20 cellular contexts compared by ENCODE assay signal in genomic region chr6:33651403-33651802, GRCh38.
"Had no signal": no experiment of that assay in that cellular context is flagged by ENCODE, and none has a peak within 500 bp of the region (broad histone marks: within the 10 kb centered on the region; RNA-seq: fewer than 3 reads in every experiment).

No MANE protein-coding gene starts in this region.

- ATAC-seq: effector memory CD8-positive, alpha-beta T cell; foreskin keratinocyte; left ventricle myocardium superior; naive thymus-derived CD4-positive, alpha-beta T cell; sciatic nerve; stimulated activated naive B cell treated with anti-CD40 and anti-IgM and Interleukin-4, amounts not matched to agents 10 μg/mL and 1 μg/mL and 100 μg/mL, for 72 hours; stimulated activated naive CD8-positive, alpha-beta T cell treated with anti-CD3 and anti-CD28 coated beads, Interleukin-15, amount 100 ng/mL, for 72 hours had no signal

- DNase-seq: effector memory CD8-positive, alpha-beta T cell; erythroblast; foreskin keratinocyte; immature natural killer cell; left ventricle myocardium superior; mesendoderm; naive thymus-derived CD4-positive, alpha-beta T cell; nephron progenitor cell; posterior cingulate gyrus; stimulated activated CD4-positive, alpha-beta T cell treated with anti-CD3 and anti-CD28 coated beads, Interleukin-2, amount 100 ng/mL, for 24 hours; stimulated activated CD4-positive, alpha-beta T cell treated with anti-CD3 and anti-CD28 coated beads, Interleukin-4, amount 100 ng/mL, for 4 hours; stimulated activated naive B cell treated with anti-CD40 and anti-IgM and Interleukin-4, amounts not matched to agents 10 μg/mL and 1 μg/mL and 100 μg/mL, for 72 hours; stimulated activated naive CD8-positive, alpha-beta T cell treated with anti-CD3 and anti-CD28 coated beads, Interleukin-15, amount 100 ng/mL, for 72 hours; substantia nigra; transverse colon had no signal

- H3K27me3 Mint-ChIP-seq: effector memory CD8-positive, alpha-beta T cell; naive thymus-derived CD4-positive, alpha-beta T cell; stimulated activated naive B cell treated with anti-CD40 and anti-IgM and Interleukin-4, amounts not matched to agents 10 μg/mL and 1 μg/mL and 100 μg/mL, for 72 hours; stimulated activated naive CD8-positive, alpha-beta T cell treated with anti-CD3 and anti-CD28 coated beads, Interleukin-15, amount 100 ng/mL, for 72 hours had no signal

- H3K27ac Mint-ChIP-seq: nephron progenitor cell; stimulated activated naive B cell treated with anti-CD40 and anti-IgM and Interleukin-4, amounts not matched to agents 10 μg/mL and 1 μg/mL and 100 μg/mL, for 72 hours had no signal

- H3K27me3 ChIP-seq: foreskin keratinocyte, transverse colon had no signal

- FAIRE-seq: endothelial cell of umbilical vein, keratinocyte had no signal

- H3K4me1 ChIP-seq: foreskin keratinocyte, transverse colon had no signal

- H3K36me3 ChIP-seq: neutrophil, thoracic aorta had no signal

- H3K9me3 Mint-ChIP-seq: effector memory CD8-positive, alpha-beta T cell; immature natural killer cell; naive thymus-derived CD4-positive, alpha-beta T cell; nephron progenitor cell; stimulated activated naive B cell treated with anti-CD40 and anti-IgM and Interleukin-4, amounts not matched to agents 10 μg/mL and 1 μg/mL and 100 μg/mL, for 72 hours; stimulated activated naive CD8-positive, alpha-beta T cell treated with anti-CD3 and anti-CD28 coated beads, Interleukin-15, amount 100 ng/mL, for 72 hours had no signal

- H3K27ac ChIP-seq: foreskin keratinocyte, neutrophil, thoracic aorta, transverse colon had no signal

- H3K4me3 ChIP-seq: thoracic aorta, transverse colon had no signal

- H3K4me3 Mint-ChIP-seq: effector memory CD8-positive, alpha-beta T cell; immature natural killer cell; naive thymus-derived CD4-positive, alpha-beta T cell; nephron progenitor cell; stimulated activated naive B cell treated with anti-CD40 and anti-IgM and Interleukin-4, amounts not matched to agents 10 μg/mL and 1 μg/mL and 100 μg/mL, for 72 hours; stimulated activated naive CD8-positive, alpha-beta T cell treated with anti-CD3 and anti-CD28 coated beads, Interleukin-15, amount 100 ng/mL, for 72 hours had no signal

- H3K9me3 ChIP-seq: neutrophil, thoracic aorta, transverse colon had no signal
